ENCODE assay signal across 1 cellular context in genomic region chr1:182288749-182289604, GRCh38.
A peak's percentile ranks its signal among the peaks of the same experiment; 100 is the strongest.
TF ChIP-seq lines count a peak whose summit lies in the region.

No MANE protein-coding gene starts in this region.

TF ChIP-seq in HepG2, 621 proteins besides CTCF, POLR2A, EP300 and RAD21 (continued from another document and continues in another):
- TF ChIP-seq MTERF4 (CRISPR knock-in tag; IDR thresholded peaks at IDR 0.05) = no peak
- peak; percentile 70; the same call in 1 of the 2 replicates for TF ChIP-seq ZFP37 (CRISPR knock-in tag; IDR thresholded peaks at IDR 0.05; ENCODE audit: borderline replicate concordance)
- TF ChIP-seq ZNF646 (CRISPR knock-in tag; IDR thresholded peaks at IDR 0.05) = no peak
- no peak for TF ChIP-seq ZBTB14 (CRISPR knock-in tag; IDR thresholded peaks at IDR 0.05)
- TF ChIP-seq ZBTB42 (CRISPR knock-in tag; IDR thresholded peaks at IDR 0.05) = no peak
- no peak for TF ChIP-seq KLF9 (CRISPR knock-in tag; IDR thresholded peaks at IDR 0.05; ENCODE audit: low read depth)
- TF ChIP-seq RARG (CRISPR knock-in tag; IDR thresholded peaks at IDR 0.05; ENCODE audit: low read depth) = no peak
- no peak for TF ChIP-seq ZNF816 (CRISPR knock-in tag; IDR thresholded peaks at IDR 0.05; ENCODE audit: borderline replicate concordance)
- no peak for TF ChIP-seq MTA3 (CRISPR knock-in tag; IDR thresholded peaks at IDR 0.05)
- peak; percentile 71; the same call in 1 of the 2 replicates for TF ChIP-seq SMC3 (IDR thresholded peaks at IDR 0.05; ENCODE audit: low read length)
- TF ChIP-seq ZNF142 (CRISPR knock-in tag; IDR thresholded peaks at IDR 0.05) = no peak
- TF ChIP-seq MIXL1 (CRISPR knock-in tag; IDR thresholded peaks at IDR 0.05) = peak; percentile 89
- TF ChIP-seq ZNF280D (CRISPR knock-in tag; IDR thresholded peaks at IDR 0.05) = no peak
- peak; percentile 78 for TF ChIP-seq ZMYM2 (CRISPR knock-in tag; IDR thresholded peaks at IDR 0.05)
- TF ChIP-seq HINFP (CRISPR knock-in tag; IDR thresholded peaks at IDR 0.05; ENCODE audit: low read depth) = peak; percentile 60; the same call in 1 of the 2 replicates
- no peak for TF ChIP-seq KDM2A (CRISPR knock-in tag; IDR thresholded peaks at IDR 0.05; ENCODE audit: borderline replicate concordance, low read depth)
- TF ChIP-seq ZNF264 (CRISPR knock-in tag; IDR thresholded peaks at IDR 0.05) = 0 out of 2 replicates have a peak, but pooled peaks have one; percentile 49
- TF ChIP-seq KDM5B (CRISPR knock-in tag; IDR thresholded peaks at IDR 0.05; ENCODE audit: borderline replicate concordance) = no peak
- no peak for TF ChIP-seq MNT (IDR thresholded peaks at IDR 0.05)
- no peak for TF ChIP-seq ZNF780A (CRISPR knock-in tag; IDR thresholded peaks at IDR 0.05)
- no peak; the same call in 1 of the 2 replicates for TF ChIP-seq HDAC6 (IDR thresholded peaks at IDR 0.05; ENCODE audit: low read depth, low read length)
- TF ChIP-seq ZNF24 (IDR thresholded peaks at IDR 0.05) = no peak
- no peak for TF ChIP-seq REST (IDR thresholded peaks at IDR 0.05; ENCODE audit: borderline replicate concordance in 1 of 2, low read depth in 1 of 2, low read length in 2 of 2)
- no peak for TF ChIP-seq ZMAT5 (CRISPR knock-in tag; IDR thresholded peaks at IDR 0.05; ENCODE audit: borderline replicate concordance, low read depth)
- TF ChIP-seq ATF3 (CRISPR knock-in tag; IDR thresholded peaks at IDR 0.05) = no peak; the same call in 1 of the 2 replicates
- no peak for TF ChIP-seq REL (CRISPR knock-in tag; conservative IDR thresholded peaks at IDR 0.05)
- no peak for TF ChIP-seq ZNF7 (CRISPR knock-in tag; IDR thresholded peaks at IDR 0.05)
